ENCODE assay signal across 27 cellular contexts in genomic region chr2:108244667-108245414, GRCh38. TPM values are rescaled to one million over a fixed set of nuclear protein-coding genes. Genes with fewer than 3 reads are reported as not detected.
DNase-seq lines count a peak whose midpoint lies in the region; ATAC-seq, FAIRE-seq and TF ChIP-seq lines count a peak whose summit lies in the region.
"Had no signal": no experiment of that assay in that cellular context is flagged by ENCODE, and none has a peak within 500 bp of the region (broad histone marks: within the 10 kb centered on the region; RNA-seq: fewer than 3 reads in every experiment).

No MANE protein-coding gene starts in this region.

- peak overlapping the region; percentile 35; the same call in 1 of the 2 replicates for H3K27ac ChIP-seq in ACC112 (ENCODE audit: low read depth, low read length)
- H3K27ac ChIP-seq in epithelial cell of prostate: peak overlapping the region; percentile 65
- H3K27ac ChIP-seq in HepG2 (ENCODE audit: extremely low read length, insufficient read depth, low read length): no peak overlapping the region
- H3K27ac ChIP-seq in left lung: no peak overlapping the region
- H3K27ac ChIP-seq in gastrocnemius medialis: no peak overlapping the region
- H3K27ac ChIP-seq: BLaER1 had no signal

- no peak for TF ChIP-seq EP300 in HepG2 (IDR thresholded peaks at IDR 0.05; ENCODE audit: low read depth in 2 of 2, low read length in 2 of 2)
- no peak for TF ChIP-seq EP300 in HepG2 (CRISPR knock-in tag; IDR thresholded peaks at IDR 0.05; ENCODE audit: borderline replicate concordance)

- H3K4me3 ChIP-seq in ACC112 (ENCODE audit: low read depth, low read length) (no peak overlapping the region), HepG2 (replicated peaks in 1 of 3; ENCODE audit: insufficient read depth in 1 of 3, low read depth in 2 of 3, low read length in 3 of 3) (no peak overlapping the region), left lung (no peak overlapping the region), gastrocnemius medialis (no peak overlapping the region)
- H3K4me3 ChIP-seq: BLaER1, HAP-1 had no signal

- in situ Hi-C loops in HepG2 (cut with HindIII; ENCODE audit: extremely low pct_ligation_motif_present, low pct_unique_long_range_greater_than_20kb) (no loop called here), gastrocnemius medialis (cut with MboI; ENCODE audit: low sequenced_read_pairs in 4 of 4) (no loop called here)

- H3K27me3 ChIP-seq in ACC112 (ENCODE audit: insufficient read depth, low read length): no peaks in the 10 kb centered on the region
- H3K27me3 ChIP-seq in HepG2 (ENCODE audit: control insufficient read depth in 1 of 2, insufficient read depth in 2 of 2, low read length in 2 of 2): no peaks in the 10 kb centered on the region
- H3K27me3 ChIP-seq in left lung: no peaks in the 10 kb centered on the region
- no peaks in the 10 kb centered on the region for H3K27me3 ChIP-seq in gastrocnemius medialis
- H3K27me3 ChIP-seq: BLaER1 had no signal

- no peak overlapping the region for H3K9ac ChIP-seq in HepG2 (ENCODE audit: insufficient read depth, low read depth, low read length)
- H3K9ac ChIP-seq: BLaER1 had no signal

- ATAC-seq in HepG2: no peak
- ATAC-seq in sciatic nerve: peak; percentile 90
- no peak for ATAC-seq in left lung
- ATAC-seq in gastrocnemius medialis: no peak
- ATAC-seq in activated CD4-positive, CD25-positive, alpha-beta regulatory T cell treated with anti-CD3 and anti-CD28 coated beads, Interleukin-2, amount 50 U/mL, for 24 hours: no peak
- ATAC-seq: PC-3 had no signal

- no peaks in the 10 kb centered on the region for H4K20me1 ChIP-seq in HepG2 (ENCODE audit: insufficient read depth, low read length)
- H4K20me1 ChIP-seq: BLaER1 had no signal

- intact Hi-C loops in HepG2 (cut with micrococcal nuclease; ENCODE audit: unreplicated experiment) (no loop called here), sciatic nerve (cut with DNase I) (no loop called here), left lung (cut with DNase I) (no loop called here), gastrocnemius medialis (cut with DNase I; ENCODE audit: low total_unique reads) (no loop called here)

- TF ChIP-seq POLR2A in HepG2 (IDR thresholded peaks at IDR 0.05; ENCODE audit: insufficient read depth in 1 of 2, low read depth in 2 of 2, low read length in 2 of 2) (no peak), gastrocnemius medialis (IDR thresholded peaks at IDR 0.05) (no peak)

- TF ChIP-seq RAD21 in HepG2 (CRISPR knock-in tag; IDR thresholded peaks at IDR 0.05): no peak

- H3K4me2 ChIP-seq in HepG2 (ENCODE audit: low read depth, low read length): no peak overlapping the region
- H3K4me2 ChIP-seq: BLaER1 had no signal

- no peak for FAIRE-seq in HepG2 (lab: Jason Lieb, UNC)
- FAIRE-seq: HTR-8/SVneo had no signal

- H2AFZ ChIP-seq in ACC112 (ENCODE audit: low read length, unreplicated experiment) (no peak overlapping the region), HepG2 (ENCODE audit: low read length) (no peak overlapping the region)

- POLR2A ChIA-PET in HepG2 (lab: Yijun Ruan, JAX): no interaction called here

- TF ChIP-seq CTCF in HepG2 (CRISPR knock-in tag; IDR thresholded peaks at IDR 0.05) (no peak), left lung (IDR thresholded peaks at IDR 0.05) (no peak), gastrocnemius medialis (IDR thresholded peaks at IDR 0.05 in 4 of 5, conservative IDR thresholded peaks at IDR 0.05 in 1 of 5) (no peak)

- H3K9me3 ChIP-seq in HepG2 (ENCODE audit: low read length) (peaks cover 11% of the 10 kb centered on the region; the same call in 1 of the 2 replicates), left lung (peaks cover 0 to 13% of the 10 kb centered on the region in 2 donors), gastrocnemius medialis (no peaks in the 10 kb centered on the region)
- H3K9me3 ChIP-seq: HAP-1 had no signal

- no TSS peak for BruUV-seq in HepG2 (replicated peaks; lab: Mats Ljungman, UMichigan)

- H3K4me1 ChIP-seq in ACC112 (ENCODE audit: control insufficient read depth, insufficient read depth, low read length, unreplicated experiment) (peaks cover 14% of the 10 kb centered on the region), HepG2 (ENCODE audit: insufficient read depth, low read length) (no peaks in the 10 kb centered on the region), left lung (no peaks in the 10 kb centered on the region), gastrocnemius medialis (no peaks in the 10 kb centered on the region)
- H3K4me1 ChIP-seq: BLaER1, HAP-1 had no signal

- H3K79me2 ChIP-seq in ACC112 (ENCODE audit: control insufficient read depth, insufficient read depth, low read length, unreplicated experiment): no peaks in the 10 kb centered on the region
- no peaks in the 10 kb centered on the region for H3K79me2 ChIP-seq in HepG2 (ENCODE audit: insufficient read depth, low read length)

- 15% methylated on average over 2 of the region's 2 CpGs for WGBS in HepG2 (ENCODE audit: low lambda C conversion rate)

- CTCF ChIA-PET in HepG2 (lab: Yijun Ruan, JAX; ENCODE audit: low intra/inter-chr PET ratio, low total read pairs): no interaction called here

- no peak for DNase-seq in epithelial cell of prostate (ENCODE audit: low read depth, low spot score)
- DNase-seq in HepG2 (ENCODE audit: low spot score): no peak
- DNase-seq in sciatic nerve (ENCODE audit: low spot score): no peak
- no peak for DNase-seq in left lung
- DNase-seq in gastrocnemius medialis: no peak
- DNase-seq in DMS79 (lab: John Stamatoyannopoulos, UW): no peak
- DNase-seq: 8988T; CD4-positive, CD25-positive, alpha-beta regulatory T cell; DMS153; GOT3; HFFc6; KBM-7; NCI-H1105 treated with DMSO at 0.1 percent for 48 hours; NCI-H146; NCI-H2029; NCI-H446; NCI-H524 treated with DMSO at 0.1 percent for 48 hours; NCI-H774; NK-92 treated with Interleukin-12 subunit alpha and Interleukin-12 subunit beta, amount 100 ng/mL, for 24 hours; PC-3 had no signal

- no peaks in the 10 kb centered on the region for H3K36me3 ChIP-seq in ACC112 (ENCODE audit: insufficient read depth, low read length)
- H3K36me3 ChIP-seq in HepG2 (replicated peaks in 1 of 2; ENCODE audit: control insufficient read depth in 1 of 2, insufficient read depth in 2 of 2, low read length in 2 of 2): no peaks in the 10 kb centered on the region
- no peaks in the 10 kb centered on the region for H3K36me3 ChIP-seq in left lung
- H3K36me3 ChIP-seq in gastrocnemius medialis: no peaks in the 10 kb centered on the region
- H3K36me3 ChIP-seq: BLaER1, HAP-1 had no signal

TF ChIP-seq in HepG2, 621 proteins besides CTCF, POLR2A, EP300 and RAD21 (continues in another document):
- TF ChIP-seq CEBPB (IDR thresholded peaks at IDR 0.05; ENCODE audit: borderline replicate concordance, low read depth, low read length): peak; percentile 43; the same call in 1 of the 2 replicates

RNA-seq across cellular contexts. Expression of gene SULT1C3, which starts 5.1 kb away (rescaled TPM):
- total RNA-seq in HepG2 (2016; rRNA removed; fragmentation: Illumina TruSeq; extraction: Trizol) (not detected in 2 replicates), sciatic nerve (not detected), left lung (not detected), gastrocnemius medialis (not detected)
- total RNA-seq in HepG2 (2016; cell fraction: cytosol; rRNA removed; fragmentation: Illumina TruSeq; extraction: Trizol; ENCODE audit: low read depth): not detected in 2 replicates
- total RNA-seq in HepG2 (2016; cell fraction: insoluble cytoplasmic fraction; rRNA removed; fragmentation: Illumina TruSeq; extraction: Trizol): not detected in 2 replicates
- total RNA-seq in HepG2 (2016; cell fraction: membrane; rRNA removed; fragmentation: Illumina TruSeq; extraction: Trizol): not detected in 2 replicates
- not detected in 2 replicates for total RNA-seq in HepG2 (2016; cell fraction: nucleus; rRNA removed; fragmentation: Illumina TruSeq; extraction: Trizol)
- polyA plus RNA-seq in HepG2 (2011; rRNA removed): not detected in 2 replicates
- not detected in 2 replicates for polyA plus RNA-seq in HepG2 (2011; cell fraction: cytosol; rRNA removed)
- polyA plus RNA-seq in HepG2 (2011; cell fraction: nucleus; rRNA removed): not detected in 2 replicates
- not detected in 2 replicates for polyA plus RNA-seq in HepG2 (2012)
- not detected in 2 replicates for polyA plus RNA-seq in HepG2 (2016; cell fraction: cytosol; fragmentation: Illumina TruSeq; extraction: Trizol; ENCODE audit: low read depth)
- not detected in 2 replicates for polyA plus RNA-seq in HepG2 (2016; cell fraction: insoluble cytoplasmic fraction; fragmentation: Illumina TruSeq; extraction: Trizol; ENCODE audit: low read depth)
- polyA plus RNA-seq in HepG2 (2016; cell fraction: membrane; fragmentation: Illumina TruSeq; extraction: Trizol; ENCODE audit: low read depth): not detected in 2 replicates
- not detected in 2 replicates for polyA plus RNA-seq in HepG2 (2016; cell fraction: nucleus; fragmentation: Illumina TruSeq; extraction: Trizol; ENCODE audit: insufficient read depth, low read depth)
- polyA minus RNA-seq in HepG2 (2011; rRNA and poly(A)+ RNA removed; ENCODE audit: low replicate concordance): not detected in 2 replicates
- polyA minus RNA-seq in HepG2 (2011; cell fraction: cytosol; rRNA and poly(A)+ RNA removed): not detected in 2 replicates
- not detected in 2 replicates for polyA minus RNA-seq in HepG2 (2011; cell fraction: nucleus; rRNA and poly(A)+ RNA removed)
- total RNA-seq: CD4-positive, CD25-positive, alpha-beta regulatory T cell; HFFc6; LHCN-M2; MCF 10A; PC-3 had no signal
- polyA plus RNA-seq: CD4-positive, CD25-positive, alpha-beta regulatory T cell had no signal

RNA-seq across cellular contexts. Expression of gene SULT1C2, which starts 43.9 kb away (rescaled TPM):
- total RNA-seq in HepG2 (2016; rRNA removed; fragmentation: Illumina TruSeq; extraction: Trizol): 6.2 and 10.1 TPM in 2 replicates
- 0.81 and 4.8 TPM in 2 replicates for total RNA-seq in HepG2 (2016; cell fraction: cytosol; rRNA removed; fragmentation: Illumina TruSeq; extraction: Trizol; ENCODE audit: low read depth)
- total RNA-seq in HepG2 (2016; cell fraction: insoluble cytoplasmic fraction; rRNA removed; fragmentation: Illumina TruSeq; extraction: Trizol): 7.5 and 9.2 TPM in 2 replicates
- 2.1 and 3.2 TPM in 2 replicates for total RNA-seq in HepG2 (2016; cell fraction: membrane; rRNA removed; fragmentation: Illumina TruSeq; extraction: Trizol)
- 4.2 and 5.9 TPM in 2 replicates for total RNA-seq in HepG2 (2016; cell fraction: nucleus; rRNA removed; fragmentation: Illumina TruSeq; extraction: Trizol)
- 4.0 and 5.3 TPM in 2 replicates for polyA plus RNA-seq in HepG2 (2011; rRNA removed)
- 4.4 and 6.7 TPM in 2 replicates for polyA plus RNA-seq in HepG2 (2011; cell fraction: cytosol; rRNA removed)
- polyA plus RNA-seq in HepG2 (2011; cell fraction: nucleus; rRNA removed): 5.6 and 7.2 TPM in 2 replicates
- polyA plus RNA-seq in HepG2 (2012): 3.1 and 14.5 TPM in 2 replicates
- 1.6 and 2.3 TPM in 2 replicates for polyA plus RNA-seq in HepG2 (2016; cell fraction: cytosol; fragmentation: Illumina TruSeq; extraction: Trizol; ENCODE audit: low read depth)
- polyA plus RNA-seq in HepG2 (2016; cell fraction: insoluble cytoplasmic fraction; fragmentation: Illumina TruSeq; extraction: Trizol; ENCODE audit: low read depth): 12.6 and 14.3 TPM in 2 replicates
- 2.3 and 3.3 TPM in 2 replicates for polyA plus RNA-seq in HepG2 (2016; cell fraction: membrane; fragmentation: Illumina TruSeq; extraction: Trizol; ENCODE audit: low read depth)
- 16.6 and 18.6 TPM in 2 replicates for polyA plus RNA-seq in HepG2 (2016; cell fraction: nucleus; fragmentation: Illumina TruSeq; extraction: Trizol; ENCODE audit: insufficient read depth, low read depth)
- polyA minus RNA-seq in HepG2 (2011; rRNA and poly(A)+ RNA removed; ENCODE audit: low replicate concordance): 3.1 TPM in 1 of 2 replicates, not detected in the other
- 2.8 and 4.4 TPM in 2 replicates for polyA minus RNA-seq in HepG2 (2011; cell fraction: cytosol; rRNA and poly(A)+ RNA removed)
- 3.9 and 7.3 TPM in 2 replicates for polyA minus RNA-seq in HepG2 (2011; cell fraction: nucleus; rRNA and poly(A)+ RNA removed)
- total RNA-seq in sciatic nerve: 3.3 TPM
- 10 to 100 TPM in 1 of 2 donors, 1 to 10 TPM in 1; 5.4 to 14.6 TPM for total RNA-seq in left lung
- total RNA-seq in gastrocnemius medialis: 1 to 10 TPM in 1 of 4 donors, under 1 TPM in 1, not detected in 2; 0.10 to 3.2 TPM
- total RNA-seq: CD4-positive, CD25-positive, alpha-beta regulatory T cell; HFFc6; MCF 10A; PC-3 had no signal
- polyA plus RNA-seq: CD4-positive, CD25-positive, alpha-beta regulatory T cell had no signal

Comparison
In these comparisons a context has a peak if more than half of its experiments do, and no peak if none do; other contexts are left out.
1. H3K27ac ChIP-seq: peak in ACC112 (single experiment) and epithelial cell of prostate (single experiment); none in HepG2 (single experiment), left lung (0 of 2) and gastrocnemius medialis (0 of 4).